In genomic region chr17:7817643-7817964, GRCh38 we compare ENCODE assay signal across 33 cellular contexts. TPM values are rescaled to one million over a fixed set of nuclear protein-coding genes. Genes with fewer than 3 reads are reported as not detected.
"Had no signal": no experiment of that assay in that cellular context is flagged by ENCODE, and none has a peak within 500 bp of the region (broad histone marks: within the 10 kb centered on the region; RNA-seq: fewer than 3 reads in every experiment).

No MANE protein-coding gene starts in this region.

- H3K36me3 ChIP-seq: esophagus squamous epithelium, gastroesophageal sphincter, WERI-Rb-1 had no signal

- H3K27me3 Mint-ChIP-seq: activated CD4-positive, alpha-beta memory T cell treated with anti-CD3 and anti-CD28 coated beads for 36 hours; activated CD4-positive, alpha-beta T cell treated with anti-CD3 and anti-CD28 coated beads for 36 hours; activated naive CD8-positive, alpha-beta T cell treated with anti-CD3 and anti-CD28 coated beads, Interleukin-2, amount 10 ng/mL, durations not matched to agents 7 days and 5 days; T-helper 17 cell had no signal

- H3K9me3 Mint-ChIP-seq: activated CD4-positive, alpha-beta memory T cell treated with anti-CD3 and anti-CD28 coated beads for 36 hours; activated CD4-positive, alpha-beta T cell treated with anti-CD3 and anti-CD28 coated beads, Interleukin-2, amount 10 ng/mL, durations not matched to agents 24 days and 14 days; activated naive CD4-positive, alpha-beta T cell treated with anti-CD3 and anti-CD28 coated beads, Interleukin-2, amount 10 ng/mL, durations not matched to agents 7 days and 5 days; activated naive CD4-positive, alpha-beta T cell treated with anti-CD3 and anti-CD28 coated beads, Interleukin-2, amount 50 U/mL, for 72 hours; activated naive CD8-positive, alpha-beta T cell treated with anti-CD3 and anti-CD28 coated beads, Interleukin-2, amount 10 ng/mL, durations not matched to agents 7 days and 5 days; activated T-cell treated with anti-CD3 and anti-CD28 coated beads, Interleukin-2, amount 50 U/mL, for 72 hours; dendritic cell treated with granulocyte-macrophage colony-stimulating factor and Interleukin-4, amounts not matched to agents 40 ng/mL and 50 ng/mL, for 4 days; T-helper 2 cell treated with Interferon-gamma antibody and Interleukin-4, amounts not matched to agents 5 μg/mL and 100 μg/mL, for 36 hours had no signal

- H3K27ac Mint-ChIP-seq: activated CD4-positive, alpha-beta memory T cell treated with anti-CD3 and anti-CD28 coated beads for 36 hours; activated CD4-positive, alpha-beta T cell treated with anti-CD3 and anti-CD28 coated beads for 36 hours; activated CD4-positive, alpha-beta T cell treated with anti-CD3 and anti-CD28 coated beads, Interleukin-2, amount 10 ng/mL, durations not matched to agents 24 days and 14 days; activated CD8-positive, alpha-beta memory T cell treated with anti-CD3 and anti-CD28 coated beads, Interleukin-2, amount 10 ng/mL, durations not matched to agents 7 days and 5 days; activated naive CD4-positive, alpha-beta T cell treated with anti-CD3 and anti-CD28 coated beads, Interleukin-2, amount 10 ng/mL, durations not matched to agents 7 days and 5 days; activated naive CD8-positive, alpha-beta T cell treated with anti-CD3 and anti-CD28 coated beads, Interleukin-2, amount 10 ng/mL, durations not matched to agents 7 days and 5 days; activated T-cell treated with anti-CD3 and anti-CD28 coated beads, Interleukin-2, amount 50 U/mL, for 72 hours; dendritic cell treated with granulocyte-macrophage colony-stimulating factor and Interleukin-4, amounts not matched to agents 40 ng/mL and 50 ng/mL, for 4 days; T-helper 17 cell; T-helper 2 cell treated with Interferon-gamma antibody and Interleukin-4, amounts not matched to agents 5 μg/mL and 100 μg/mL, for 36 hours had no signal

- H3K4me3 Mint-ChIP-seq: activated CD4-positive, alpha-beta memory T cell treated with anti-CD3 and anti-CD28 coated beads for 36 hours; activated CD4-positive, alpha-beta T cell treated with anti-CD3 and anti-CD28 coated beads for 36 hours; activated CD4-positive, alpha-beta T cell treated with anti-CD3 and anti-CD28 coated beads, Interleukin-2, amount 10 ng/mL, durations not matched to agents 24 days and 14 days; activated CD8-positive, alpha-beta memory T cell treated with anti-CD3 and anti-CD28 coated beads, Interleukin-2, amount 10 ng/mL, durations not matched to agents 7 days and 5 days; activated CD8-positive, alpha-beta T cell treated with anti-CD3 and anti-CD28 coated beads, Interleukin-2, amount 10 ng/mL, durations not matched to agents 7 days and 5 days; activated naive CD4-positive, alpha-beta T cell treated with anti-CD3 and anti-CD28 coated beads, Interleukin-2, amount 10 ng/mL, durations not matched to agents 7 days and 5 days; activated naive CD8-positive, alpha-beta T cell treated with anti-CD3 and anti-CD28 coated beads, Interleukin-2, amount 10 ng/mL, durations not matched to agents 7 days and 5 days; activated T-cell treated with anti-CD3 and anti-CD28 coated beads, Interleukin-2, amount 50 U/mL, for 72 hours; dendritic cell treated with granulocyte-macrophage colony-stimulating factor and Interleukin-4, amounts not matched to agents 40 ng/mL and 50 ng/mL, for 4 days; T-helper 17 cell; T-helper 2 cell treated with Interferon-gamma antibody and Interleukin-4, amounts not matched to agents 5 μg/mL and 100 μg/mL, for 36 hours had no signal

- H3K9me3 ChIP-seq: body of pancreas, esophagus squamous epithelium, gastroesophageal sphincter had no signal

- ATAC-seq: activated CD4-positive, alpha-beta T cell treated with anti-CD3 and anti-CD28 coated beads for 36 hours; activated CD8-positive, alpha-beta memory T cell treated with anti-CD3 and anti-CD28 coated beads, Interleukin-2, amount 10 ng/mL, durations not matched to agents 7 days and 5 days; activated CD8-positive, alpha-beta T cell treated with anti-CD3 and anti-CD28 coated beads, Interleukin-2, amount 10 ng/mL, durations not matched to agents 7 days and 5 days; activated naive CD4-positive, alpha-beta T cell treated with anti-CD3 and anti-CD28 coated beads, Interleukin-2, amount 50 U/mL, for 72 hours; activated T-cell treated with anti-CD3 and anti-CD28 coated beads, Interleukin-2, amount 50 U/mL, for 72 hours; body of pancreas; gastroesophageal sphincter; T-helper 17 cell had no signal

- H3K27me3 ChIP-seq: body of pancreas, dorsolateral prefrontal cortex had no signal

- DNase-seq: activated CD4-positive, alpha-beta memory T cell treated with anti-CD3 and anti-CD28 coated beads for 36 hours; activated CD4-positive, alpha-beta T cell treated with anti-CD3 and anti-CD28 coated beads for 36 hours; activated CD4-positive, alpha-beta T cell treated with anti-CD3 and anti-CD28 coated beads, Interleukin-2, amount 10 ng/mL, durations not matched to agents 24 days and 14 days; activated CD4-positive, CD25-positive, alpha-beta regulatory T cell; activated CD4-positive, CD25-positive, alpha-beta regulatory T cell treated with anti-CD3 and anti-CD28 coated beads, Interleukin-2, amount 50 U/mL, for 72 hours; activated CD8-positive, alpha-beta memory T cell treated with anti-CD3 and anti-CD28 coated beads, Interleukin-2, amount 10 ng/mL, durations not matched to agents 7 days and 5 days; activated CD8-positive, alpha-beta memory T cell treated with anti-CD3 and anti-CD28 coated beads, Interleukin-2, amount 50 U/mL, for 4 hours; activated CD8-positive, alpha-beta T cell treated with anti-CD3 and anti-CD28 coated beads, Interleukin-2, amount 10 ng/mL, durations not matched to agents 7 days and 5 days; activated gamma-delta T cell; activated naive CD4-positive, alpha-beta T cell; activated naive CD4-positive, alpha-beta T cell treated with anti-CD3 and anti-CD28 coated beads, Interleukin-2, amount 10 ng/mL, durations not matched to agents 7 days and 5 days; activated naive CD8-positive, alpha-beta T cell treated with anti-CD3 and anti-CD28 coated beads, Interleukin-2, amount 10 ng/mL, durations not matched to agents 7 days and 5 days; activated T-cell treated with anti-CD3 and anti-CD28 coated beads, Interleukin-2, amount 50 U/mL, for 1 hour; activated T-cell treated with anti-CD3 and anti-CD28 coated beads, Interleukin-2, amount 50 U/mL, for 72 hours; anterior cingulate cortex; body of pancreas; central memory CD4-positive, alpha-beta T cell; cerebellar nuclear complex; effector memory CD4-positive, alpha-beta T cell; esophagus squamous epithelium; foreskin melanocyte; T-helper 1 cell; T-helper 17 cell; T1000; WERI-Rb-1 had no signal

- H3K4me1 Mint-ChIP-seq: activated CD4-positive, alpha-beta T cell treated with anti-CD3 and anti-CD28 coated beads for 36 hours; activated CD4-positive, alpha-beta T cell treated with anti-CD3 and anti-CD28 coated beads, Interleukin-2, amount 10 ng/mL, durations not matched to agents 24 days and 14 days; activated CD8-positive, alpha-beta memory T cell treated with anti-CD3 and anti-CD28 coated beads, Interleukin-2, amount 10 ng/mL, durations not matched to agents 7 days and 5 days; activated naive CD4-positive, alpha-beta T cell treated with anti-CD3 and anti-CD28 coated beads, Interleukin-2, amount 10 ng/mL, durations not matched to agents 7 days and 5 days; activated naive CD8-positive, alpha-beta T cell treated with anti-CD3 and anti-CD28 coated beads, Interleukin-2, amount 10 ng/mL, durations not matched to agents 7 days and 5 days had no signal

- H3K4me1 ChIP-seq: body of pancreas, gastroesophageal sphincter had no signal

- H3K36me3 Mint-ChIP-seq: activated CD4-positive, alpha-beta memory T cell treated with anti-CD3 and anti-CD28 coated beads for 36 hours; activated CD8-positive, alpha-beta memory T cell treated with anti-CD3 and anti-CD28 coated beads, Interleukin-2, amount 10 ng/mL, durations not matched to agents 7 days and 5 days; activated naive CD4-positive, alpha-beta T cell treated with anti-CD3 and anti-CD28 coated beads, Interleukin-2, amount 10 ng/mL, durations not matched to agents 7 days and 5 days; activated naive CD4-positive, alpha-beta T cell treated with anti-CD3 and anti-CD28 coated beads, Interleukin-2, amount 50 U/mL, for 72 hours; activated naive CD8-positive, alpha-beta T cell treated with anti-CD3 and anti-CD28 coated beads, Interleukin-2, amount 10 ng/mL, durations not matched to agents 7 days and 5 days had no signal

- H3K4me3 ChIP-seq: body of pancreas, coronary artery, dorsolateral prefrontal cortex, esophagus squamous epithelium, gastroesophageal sphincter had no signal

- H3K27ac ChIP-seq: body of pancreas, coronary artery, dorsolateral prefrontal cortex, epithelial cell of prostate, esophagus squamous epithelium, gastroesophageal sphincter, WERI-Rb-1 had no signal

RNA-seq across cellular contexts. Expression of gene TMEM88, which starts 37.3 kb away (rescaled TPM):
- polyA plus RNA-seq: fibroblast of lung had no signal
